Comparison of ENCODE assay signal across 8 cellular contexts in genomic region chr19:35715981-35716734, GRCh38. TPM values are rescaled to one million over a fixed set of nuclear protein-coding genes. Genes with fewer than 3 reads are reported as not detected.
DNase-seq lines count a peak whose midpoint lies in the region; ATAC-seq, FAIRE-seq and TF ChIP-seq lines count a peak whose summit lies in the region.

No MANE protein-coding gene starts in this region.

- peak overlapping the region; percentile 98 for H3K27ac ChIP-seq in HUES48 (ENCODE audit: low read depth, low read length)
- peak overlapping the region; percentile 87 for H3K27ac ChIP-seq in cardiac muscle cell
- H3K27ac ChIP-seq in pancreas, result peak overlapping the region; percentile 65 to 85 (median 76)

- H3K27me3 ChIP-seq in HUES48 (ENCODE audit: control insufficient read depth, insufficient read depth, low read length) (no peaks in the 10 kb centered on the region), cardiac muscle cell (no peaks in the 10 kb centered on the region), pancreas (no peaks in the 10 kb centered on the region)

- H3K36me3 ChIP-seq in HUES48 (ENCODE audit: control insufficient read depth, insufficient read depth, low read length) (peaks cover 13% of the 10 kb centered on the region), cardiac muscle cell (no peaks in the 10 kb centered on the region), pancreas (no peaks in the 10 kb centered on the region)

- intact Hi-C loops in activated T-helper 1 cell treated with anti-CD3 and anti-CD28 coated beads, Interleukin-12 subunit alpha, Interleukin-12 subunit beta, Interleukin-2, Interleukin-4 antibody, amounts not matched to agents 30 ng/mL and 10 ng/mL and 1 ng/mL, durations not matched to agents 14 hours and 24 hours and 36 hours (cut with micrococcal nuclease), result loop anchor here (2.0 to 5.0 kb wide), 3 partner anchors 169 to 399 kb away; partner anchors contain the start of genes ALKBH6, POLR2I, TBCB and TMEM147
- intact Hi-C loops in pancreas (cut with DNase I), result loop anchor here in 1 of 3 donors (2.0 kb wide), 1 partner anchor 21 kb away; no protein-coding TSS in a partner anchor

- H3K4me1 ChIP-seq in HUES48 (ENCODE audit: control insufficient read depth, insufficient read depth, low read length) (peaks cover 27% of the 10 kb centered on the region), cardiac muscle cell (ENCODE audit: low read depth) (peaks cover 6% of the 10 kb centered on the region), pancreas (peaks cover 6 to 15% (median 8%) of the 10 kb centered on the region in 3 donors)

- H3K36me3 Mint-ChIP-seq in activated T-helper 1 cell treated with anti-CD3 and anti-CD28 coated beads, Interleukin-12 subunit alpha, Interleukin-12 subunit beta, Interleukin-2, Interleukin-4 antibody, amounts not matched to agents 30 ng/mL and 10 ng/mL and 1 ng/mL, durations not matched to agents 14 hours and 24 hours and 36 hours (ENCODE audit: low read depth), result peaks cover 33% of the 10 kb centered on the region

- peak overlapping the region; percentile 72 for H3K9ac ChIP-seq in HUES48 (ENCODE audit: low read depth, low read length)

- H3K4me3 ChIP-seq in GM08714 (ENCODE audit: low read length) (peak overlapping the region; percentile 84; the same call in 1 of the 2 replicates), HUES48 (ENCODE audit: low read depth, low read length) (peak overlapping the region; percentile 81), cardiac muscle cell (peak overlapping the region; percentile 70), pancreas (peak overlapping the region; percentile 76 to 92 (median 84))

- WGBS in pancreas, 2 donors, result 2% methylated on average over 48 of the region's 48 CpGs

- no peak for FAIRE-seq in pancreas (lab: Jason Lieb, UNC)

- ATAC-seq in pancreas, result peak; percentile 30 to 61 (median 54)

- H3K9me3 Mint-ChIP-seq in activated T-helper 1 cell treated with anti-CD3 and anti-CD28 coated beads, Interleukin-12 subunit alpha, Interleukin-12 subunit beta, Interleukin-2, Interleukin-4 antibody, amounts not matched to agents 30 ng/mL and 10 ng/mL and 1 ng/mL, durations not matched to agents 14 hours and 24 hours and 36 hours, result no peaks in the 10 kb centered on the region

- TF ChIP-seq POLR2A in erythroblast (IDR thresholded peaks at IDR 0.05; ENCODE audit: low read length), result no peak

- peaks cover 56% of the 10 kb centered on the region for H3K4me1 Mint-ChIP-seq in activated T-helper 1 cell treated with anti-CD3 and anti-CD28 coated beads, Interleukin-12 subunit alpha, Interleukin-12 subunit beta, Interleukin-2, Interleukin-4 antibody, amounts not matched to agents 30 ng/mL and 10 ng/mL and 1 ng/mL, durations not matched to agents 14 hours and 24 hours and 36 hours (ENCODE audit: low read depth)

- peak overlapping the region; percentile 98 for H3K27ac Mint-ChIP-seq in activated T-helper 1 cell treated with anti-CD3 and anti-CD28 coated beads, Interleukin-12 subunit alpha, Interleukin-12 subunit beta, Interleukin-2, Interleukin-4 antibody, amounts not matched to agents 30 ng/mL and 10 ng/mL and 1 ng/mL, durations not matched to agents 14 hours and 24 hours and 36 hours

- no peak for TF ChIP-seq CTCF in cardiac muscle cell (IDR thresholded peaks at IDR 0.05; ENCODE audit: low read depth, low read length)
- TF ChIP-seq CTCF in pancreas (IDR thresholded peaks at IDR 0.05), result no peak

- DNase-seq in activated T-helper 1 cell treated with anti-CD3 and anti-CD28 coated beads, Interleukin-12 subunit alpha, Interleukin-12 subunit beta, Interleukin-2, Interleukin-4 antibody, amounts not matched to agents 30 ng/mL and 10 ng/mL and 1 ng/mL, durations not matched to agents 14 hours and 24 hours and 36 hours (ENCODE audit: low spot score), result no peak
- peak in 1 of 2 donors; percentile 72 for DNase-seq in cardiac muscle cell (ENCODE audit: low read depth in 1 of 2, low spot score in 1 of 2)
- DNase-seq in pancreas, result peak in 5 of 6 donors; percentile 61 to 91 (median 79)
- DNase-seq in pons (ENCODE audit: low spot score), result no peak
- no peak for DNase-seq in erythroblast (lab: John Stamatoyannopoulos, UW)
- no peak for DNase-seq in T-helper 9 cell

- H3K27me3 Mint-ChIP-seq in activated T-helper 1 cell treated with anti-CD3 and anti-CD28 coated beads, Interleukin-12 subunit alpha, Interleukin-12 subunit beta, Interleukin-2, Interleukin-4 antibody, amounts not matched to agents 30 ng/mL and 10 ng/mL and 1 ng/mL, durations not matched to agents 14 hours and 24 hours and 36 hours (ENCODE audit: insufficient read depth), result no peaks in the 10 kb centered on the region

- H3K9me3 ChIP-seq in HUES48 (ENCODE audit: control insufficient read depth, insufficient read depth, low read length), result no peaks in the 10 kb centered on the region
- H3K9me3 ChIP-seq in cardiac muscle cell (ENCODE audit: low read depth), result no peaks in the 10 kb centered on the region
- H3K9me3 ChIP-seq in pancreas, result no peaks in the 10 kb centered on the region

- H3K4me3 Mint-ChIP-seq in activated T-helper 1 cell treated with anti-CD3 and anti-CD28 coated beads, Interleukin-12 subunit alpha, Interleukin-12 subunit beta, Interleukin-2, Interleukin-4 antibody, amounts not matched to agents 30 ng/mL and 10 ng/mL and 1 ng/mL, durations not matched to agents 14 hours and 24 hours and 36 hours, result peak overlapping the region; percentile 99

RNA-seq across cellular contexts. Expression of gene KMT2B, which starts 1.6 kb away (rescaled TPM):
- 61.9 and 65.2 TPM in 2 replicates for total RNA-seq in activated T-helper 1 cell treated with anti-CD3 and anti-CD28 coated beads, Interleukin-12 subunit alpha, Interleukin-12 subunit beta, Interleukin-2, Interleukin-4 antibody, amounts not matched to agents 30 ng/mL and 10 ng/mL and 1 ng/mL, durations not matched to agents 14 hours and 24 hours and 36 hours
- total RNA-seq in cardiac muscle cell (18.2 and 38.1 TPM in 2 replicates), pancreas (10 to 100 TPM; 16.7 to 28.4 (median 23.8) TPM)
- polyA plus RNA-seq in cardiac muscle cell (8.9 and 11.9 TPM in 2 replicates), pancreas (10 to 100 TPM; 56.0 to 59.9 TPM)

RNA-seq across cellular contexts. Expression of gene ZBTB32, which starts 11.8 kb away (rescaled TPM):
- 126 TPM in 2 replicates for total RNA-seq in activated T-helper 1 cell treated with anti-CD3 and anti-CD28 coated beads, Interleukin-12 subunit alpha, Interleukin-12 subunit beta, Interleukin-2, Interleukin-4 antibody, amounts not matched to agents 30 ng/mL and 10 ng/mL and 1 ng/mL, durations not matched to agents 14 hours and 24 hours and 36 hours
- total RNA-seq in cardiac muscle cell (not detected in 2 replicates), pancreas (under 1 TPM in 1 of 6 donors, not detected in 5; 0.13 TPM)
- polyA plus RNA-seq in cardiac muscle cell (0.53 and 0.59 TPM in 2 replicates), pancreas (under 1 TPM in 1 of 2 donors, not detected in 1; 0.14 TPM)

RNA-seq across cellular contexts. Expression of gene IGFLR1, which starts 26.1 kb away (rescaled TPM):
- 105 and 106 TPM in 2 replicates for total RNA-seq in activated T-helper 1 cell treated with anti-CD3 and anti-CD28 coated beads, Interleukin-12 subunit alpha, Interleukin-12 subunit beta, Interleukin-2, Interleukin-4 antibody, amounts not matched to agents 30 ng/mL and 10 ng/mL and 1 ng/mL, durations not matched to agents 14 hours and 24 hours and 36 hours
- total RNA-seq in cardiac muscle cell (1.5 and 2.6 TPM in 2 replicates), pancreas (1 to 10 TPM; 1.3 to 9.4 (median 6.4) TPM)
- polyA plus RNA-seq in cardiac muscle cell (2.4 and 5.5 TPM in 2 replicates), pancreas (10 to 100 TPM in 1 of 2 donors, 1 to 10 TPM in 1; 7.4 to 17.3 TPM)

RNA-seq across cellular contexts. Expression of gene U2AF1L4, which starts 29.1 kb away (rescaled TPM):
- 28.1 and 29.7 TPM in 2 replicates for total RNA-seq in activated T-helper 1 cell treated with anti-CD3 and anti-CD28 coated beads, Interleukin-12 subunit alpha, Interleukin-12 subunit beta, Interleukin-2, Interleukin-4 antibody, amounts not matched to agents 30 ng/mL and 10 ng/mL and 1 ng/mL, durations not matched to agents 14 hours and 24 hours and 36 hours
- total RNA-seq in cardiac muscle cell (30.3 and 40.2 TPM in 2 replicates), pancreas (10 to 100 TPM in 5 of 6 donors, 1 to 10 TPM in 1; 9.7 to 14.3 (median 11.7) TPM)
- polyA plus RNA-seq in cardiac muscle cell (45.5 and 61.7 TPM in 2 replicates), pancreas (100 to 1,000 TPM in 1 of 2 donors, 10 to 100 TPM in 1; 62.7 to 124 TPM)

RNA-seq across cellular contexts. Expression of gene PSENEN, which starts 29.3 kb away (rescaled TPM):
- 50.6 and 54.6 TPM in 2 replicates for total RNA-seq in activated T-helper 1 cell treated with anti-CD3 and anti-CD28 coated beads, Interleukin-12 subunit alpha, Interleukin-12 subunit beta, Interleukin-2, Interleukin-4 antibody, amounts not matched to agents 30 ng/mL and 10 ng/mL and 1 ng/mL, durations not matched to agents 14 hours and 24 hours and 36 hours
- total RNA-seq in cardiac muscle cell (43.7 and 65.4 TPM in 2 replicates), pancreas (10 to 100 TPM; 26.7 to 38.2 (median 35.1) TPM)
- polyA plus RNA-seq in cardiac muscle cell (158 and 173 TPM in 2 replicates), pancreas (10 to 100 TPM; 53.5 to 64.6 TPM)

Comparison
In these comparisons a context has a peak if more than half of its experiments do, and no peak if none do; other contexts are left out.
1. DNase-seq: peak in pancreas (5 of 6); none in activated T-helper 1 cell treated with anti-CD3 and anti-CD28 coated beads, Interleukin-12 subunit alpha, Interleukin-12 subunit beta, Interleukin-2, Interleukin-4 antibody, amounts not matched to agents 30 ng/mL and 10 ng/mL and 1 ng/mL, durations not matched to agents 14 hours and 24 hours and 36 hours (single experiment), pons (single experiment), erythroblast (0 of 2) and T-helper 9 cell (single experiment).
2. RNA of gene ZBTB32, which starts 11.8 kb away (total RNA-seq): 126 TPM in activated T-helper 1 cell treated with anti-CD3 and anti-CD28 coated beads, Interleukin-12 subunit alpha, Interleukin-12 subunit beta, Interleukin-2, Interleukin-4 antibody, amounts not matched to agents 30 ng/mL and 10 ng/mL and 1 ng/mL, durations not matched to agents 14 hours and 24 hours and 36 hours; 0.13 TPM in pancreas and not detected in cardiac muscle cell; every median in the first group is over 100 times any median in the second.
3. RNA of gene IGFLR1, which starts 26.1 kb away (total RNA-seq): 105 to 106 TPM in activated T-helper 1 cell treated with anti-CD3 and anti-CD28 coated beads, Interleukin-12 subunit alpha, Interleukin-12 subunit beta, Interleukin-2, Interleukin-4 antibody, amounts not matched to agents 30 ng/mL and 10 ng/mL and 1 ng/mL, durations not matched to agents 14 hours and 24 hours and 36 hours; 1.3 to 9.4 TPM in pancreas and 1.5 to 2.6 TPM in cardiac muscle cell; every median in the first group is over 10 times any median in the second.
4. Peak in every context shown above with its lines, with median percentiles within 50 percentile points of each other: H3K4me3 ChIP-seq and H3K27ac ChIP-seq.